In genomic region chr16:15880909-15881308, GRCh38 we compare ENCODE assay signal across 18 cellular contexts. TPM values are rescaled to one million over a fixed set of nuclear protein-coding genes. Genes with fewer than 3 reads are reported as not detected.
DNase-seq lines count a peak whose midpoint lies in the region; ATAC-seq and TF ChIP-seq lines count a peak whose summit lies in the region.
"Had no signal": no experiment of that assay in that cellular context is flagged by ENCODE, and none has a peak within 500 bp of the region (broad histone marks: within the 10 kb centered on the region; RNA-seq: fewer than 3 reads in every experiment).

No MANE protein-coding gene starts in this region.

- intact Hi-C loops in gastrocnemius medialis (cut with DNase I; ENCODE audit: low total_unique reads), result no loop called here
- intact Hi-C loops in ovary (cut with DNase I), result loop anchor here in 1 of 4 donors (10.0 kb wide), 1 partner anchor 134 kb away; no protein-coding TSS in a partner anchor

- H3K4me1 ChIP-seq in GM23248 (ENCODE audit: insufficient read depth) (peaks cover 38% of the 10 kb centered on the region), SJSA1 (replicated peaks) (peaks cover 26% of the 10 kb centered on the region), gastrocnemius medialis (peaks cover 12 to 28% of the 10 kb centered on the region in 2 donors), ovary (ENCODE audit: insufficient read depth) (no peaks in the 10 kb centered on the region)

- H3K36me3 ChIP-seq in GM23248 (ENCODE audit: low read depth), result 0 out of 2 replicates have a peak, but pooled peaks cover 9% of the 10 kb centered on the region
- peaks cover 61% of the 10 kb centered on the region for H3K36me3 ChIP-seq in SJSA1
- H3K36me3 ChIP-seq in gastrocnemius medialis, result peaks cover 0 to 15% of the 10 kb centered on the region in 2 donors
- H3K36me3 ChIP-seq in ovary, result no peaks in the 10 kb centered on the region

- no peaks in the 10 kb centered on the region for H3K27me3 ChIP-seq in GM23248 (replicated peaks; ENCODE audit: insufficient read depth)
- no peaks in the 10 kb centered on the region for H3K27me3 ChIP-seq in SJSA1 (replicated peaks)
- no peaks in the 10 kb centered on the region for H3K27me3 ChIP-seq in gastrocnemius medialis
- H3K27me3 ChIP-seq in ovary, result no peaks in the 10 kb centered on the region

- DNase-seq in GM23248, result peak; percentile 66
- DNase-seq in SJSA1 (ENCODE audit: low read depth in 1 of 2, low spot score in 2 of 2), result no peak
- DNase-seq in fibroblast of gingiva (ENCODE audit: low read depth), result peak; percentile 23
- DNase-seq in gastrocnemius medialis, result no peak
- DNase-seq in NCI-H748 treated with DMSO at 0.1 percent for 48 hours (lab: John Stamatoyannopoulos, UW), result no peak
- no peak for DNase-seq in ovary
- DNase-seq: COR-L47, DMS153, H7, NCI-H1048, NCI-H146, NCI-H2081, NCI-H510A, SIG-M5 had no signal

- TF ChIP-seq POLR2A in gastrocnemius medialis (IDR thresholded peaks at IDR 0.05) (no peak), ovary (IDR thresholded peaks at IDR 0.05) (no peak)

- H2AFZ ChIP-seq in GM23248, result no peak overlapping the region

- H3K9me3 ChIP-seq in GM23248 (ENCODE audit: low read depth) (no peaks in the 10 kb centered on the region), SJSA1 (replicated peaks) (no peaks in the 10 kb centered on the region), gastrocnemius medialis (no peaks in the 10 kb centered on the region), ovary (no peaks in the 10 kb centered on the region)

- 52% methylated on average over 1 of the region's 1 CpG for WGBS in GM23248 (ENCODE audit: low coverage in 1 of 2, low lambda C conversion rate in 2 of 2, missing lambda C conversion rate in 2 of 2), 2 experiments
- WGBS in ovary, 3 donors, result 37 to 85% (median 46%) methylated on average over 1 of the region's 1 CpG

- H3K9me2 ChIP-seq in GM23248 (ENCODE audit: insufficient read depth), result no peaks in the 10 kb centered on the region

- ATAC-seq in gastrocnemius medialis (no peak), GM21737 (IDR thresholded peaks at IDR 0.05; ENCODE audit: unreplicated experiment) (no peak), HG03135 (IDR thresholded peaks at IDR 0.05; ENCODE audit: unreplicated experiment) (no peak)

- H3K27ac ChIP-seq in GM23248, result peak overlapping the region; percentile 95
- H3K27ac ChIP-seq in SJSA1, result peak overlapping the region; percentile 61
- peak overlapping the region; percentile 54 to 66 (median 60) for H3K27ac ChIP-seq in gastrocnemius medialis
- no peak overlapping the region for H3K27ac ChIP-seq in ovary

- TF ChIP-seq CTCF in gastrocnemius medialis (IDR thresholded peaks at IDR 0.05 in 4 of 5, conservative IDR thresholded peaks at IDR 0.05 in 1 of 5) (no peak), ovary (IDR thresholded peaks at IDR 0.05) (no peak)

- H3K4me2 ChIP-seq in GM23248 (ENCODE audit: unreplicated experiment), result peak overlapping the region; percentile 36

- no peaks in the 10 kb centered on the region for H4K20me1 ChIP-seq in GM23248 (ENCODE audit: insufficient read depth)

- H3K4me3 ChIP-seq in GM23248, result no peak overlapping the region
- H3K4me3 ChIP-seq in SJSA1, result no peak overlapping the region
- no peak overlapping the region for H3K4me3 ChIP-seq in gastrocnemius medialis
- no peak overlapping the region for H3K4me3 ChIP-seq in ovary

- no peak for TF ChIP-seq EP300 in ovary (IDR thresholded peaks at IDR 0.05)

- peaks cover 39% of the 10 kb centered on the region for H3F3A ChIP-seq in GM23248 (ENCODE audit: insufficient read depth)

- in situ Hi-C loops in GM23248 (cut with MboI) (no loop called here), gastrocnemius medialis (cut with MboI; ENCODE audit: low sequenced_read_pairs in 4 of 4) (loop anchor here in 1 of 4 donors (25.0 kb wide), 1 partner anchor 131 kb away; no protein-coding TSS in a partner anchor)

- H3K9ac ChIP-seq in GM23248, result peak overlapping the region; percentile 69; the same call in 1 of the 2 replicates

- peaks cover 83% of the 10 kb centered on the region for H3K79me2 ChIP-seq in GM23248 (ENCODE audit: insufficient read depth)

RNA-seq across cellular contexts. Expression of gene CEP20, which starts 7.5 kb away (rescaled TPM):
- total RNA-seq in GM23248 (2014; rRNA removed; shearing (Covaris generic)), result 60.3 and 63.9 TPM in 2 replicates
- 53.8 and 56.1 TPM in 2 replicates for polyA plus RNA-seq in GM23248 (2016; fragmentation: Nextera tagmentation; extraction: Ambion mirVana)
- total RNA-seq in SJSA1 (2014; rRNA removed; shearing (Covaris generic)), result 142 and 150 TPM in 2 replicates
- 10 to 100 TPM; 42.2 to 87.8 (median 76.1) TPM for total RNA-seq in gastrocnemius medialis
- total RNA-seq in ovary, result 10 to 100 TPM; 23.4 to 41.3 (median 30.9) TPM
- 10 to 100 TPM; 26.8 to 44.4 TPM for polyA plus RNA-seq in ovary

RNA-seq across cellular contexts. Expression of gene MYH11, which starts 24.1 kb away (rescaled TPM):
- not detected in 2 replicates for total RNA-seq in GM23248 (2014; rRNA removed; shearing (Covaris generic))
- polyA plus RNA-seq in GM23248 (2016; fragmentation: Nextera tagmentation; extraction: Ambion mirVana) (0.15 and 0.79 TPM in 2 replicates), ovary (1,000 to 10,000 TPM in 1 of 2 donors, 100 to 1,000 TPM in 1; 237 to 2,765 TPM)
- 0.03 and 0.16 TPM in 2 replicates for total RNA-seq in SJSA1 (2014; rRNA removed; shearing (Covaris generic))
- total RNA-seq in gastrocnemius medialis (10 to 100 TPM in 3 of 4 donors, 1 to 10 TPM in 1; 5.6 to 57.7 (median 20.4) TPM), ovary (100 to 1,000 TPM in 4 of 7 donors, 10 to 100 TPM in 3; 50.9 to 886 (median 263) TPM)
- total RNA-seq: A673, H7, MCF 10A had no signal

Comparison
In these comparisons a context has a peak if more than half of its experiments do, and no peak if none do; other contexts are left out.
1. DNase-seq: peak in GM23248 (single experiment) and fibroblast of gingiva (single experiment); none in SJSA1 (0 of 2), gastrocnemius medialis (0 of 2), NCI-H748 treated with DMSO at 0.1 percent for 48 hours (single experiment) and ovary (0 of 5).
2. H3K27ac ChIP-seq: peak in GM23248 (single experiment), SJSA1 (single experiment) and gastrocnemius medialis (4 of 4); none in ovary (0 of 2).